8 cellular contexts compared by ENCODE assay signal in genomic region chr14:76961631-76962302, GRCh38.
DNase-seq lines count a peak whose midpoint lies in the region; ATAC-seq and TF ChIP-seq lines count a peak whose summit lies in the region.

No MANE protein-coding gene starts in this region.

- no peaks in the 10 kb centered on the region for H3K9me3 ChIP-seq in AG04450 (ENCODE audit: control insufficient read depth, insufficient read depth, low read length)
- H3K9me3 ChIP-seq in endodermal cell (ENCODE audit: control insufficient read depth, low read length) = no peaks in the 10 kb centered on the region
- H3K9me3 ChIP-seq in mononuclear cell (ENCODE audit: low read depth, low read length) = no peaks in the 10 kb centered on the region

- no peaks in the 10 kb centered on the region for H3K36me3 ChIP-seq in endodermal cell (ENCODE audit: control insufficient read depth, insufficient read depth, low read length)

- peaks cover 50% of the 10 kb centered on the region for H3K4me1 Mint-ChIP-seq in endodermal cell

- TF ChIP-seq CTCF in AG04450 (IDR thresholded peaks at IDR 0.05; ENCODE audit: low read depth, low read length) = no peak
- TF ChIP-seq CTCF in endodermal cell (conservative IDR thresholded peaks at IDR 0.05) = no peak

- peaks cover 10% of the 10 kb centered on the region for H3K27me3 Mint-ChIP-seq in endodermal cell (ENCODE audit: insufficient read depth)

- ATAC-seq in GM18861 (IDR thresholded peaks at IDR 0.05; ENCODE audit: unreplicated experiment) = peak; percentile 76
- peak; percentile 71 for ATAC-seq in HG03064 (IDR thresholded peaks at IDR 0.05; ENCODE audit: low read depth, unreplicated experiment)

- H3K4me3 ChIP-seq in AG04450 (ENCODE audit: low read depth, low read length) (peak overlapping the region; percentile 50), endodermal cell (ENCODE audit: low read length) (peak overlapping the region; percentile 65), mononuclear cell (ENCODE audit: low read length) (peak overlapping the region; percentile 24)

- H3K9ac ChIP-seq in endodermal cell (ENCODE audit: extremely low read depth, low read length, poor library complexity, severe bottlenecking) = no peak overlapping the region

- H3K27ac ChIP-seq in AG04450 (ENCODE audit: low read depth, low read length) = peak overlapping the region; percentile 97
- H3K27ac ChIP-seq in endodermal cell (ENCODE audit: low read depth, low read length) = peak overlapping the region; percentile 50

- POLR2A ChIA-PET in AG04450 (lab: Yijun Ruan, JAX) = interaction anchor here (0.6 to 1.8 kb wide), 15 partner anchors 8 to 98 kb away, joined by 3 to 18 read pairs (median 4); no protein-coding TSS in a partner anchor

- CTCF ChIA-PET in AG04450 (lab: Charles Lee) = interaction anchor here (0.6 to 3.1 kb wide), 10 partner anchors 14 to 109 kb away, joined by 3 to 16 read pairs (median 4); no protein-coding TSS in a partner anchor

- DNase-seq in AG04450 (ENCODE audit: low read depth, low spot score) (peak; percentile 89), NK-92 (lab: John Stamatoyannopoulos, UW; ENCODE audit: unreplicated experiment) (peak; percentile 69), endodermal cell (peak; percentile 99)
- DNase-seq in activated CD8-positive, alpha-beta memory T cell treated with anti-CD3 and anti-CD28 coated beads, Interleukin-2, amount 50 U/mL, for 1 hour (ENCODE audit: extremely low read depth) = peak; percentile 95
- peak; percentile 87 to 92 for DNase-seq in stimulated activated CD8-positive, alpha-beta memory T cell treated with anti-CD3 and anti-CD28 coated beads, Interleukin-2, amount 100 ng/mL, for 1 hour (ENCODE audit: low read depth in 2 of 2)

- H3K9me3 Mint-ChIP-seq in endodermal cell = no peaks in the 10 kb centered on the region

- H3K4me1 ChIP-seq in endodermal cell (ENCODE audit: control insufficient read depth, insufficient read depth, low read length) (peaks cover 11% of the 10 kb centered on the region), mononuclear cell (ENCODE audit: insufficient read depth, low read length) (peaks cover 69% of the 10 kb centered on the region)

- 0 to 5% methylated on average over 4 to 24 of the region's 24 CpGs for WGBS in endodermal cell (ENCODE audit: insufficient coverage in 1 of 2, insufficient read length in 1 of 2), 2 experiments

- no peaks in the 10 kb centered on the region for H3K36me3 Mint-ChIP-seq in endodermal cell (ENCODE audit: low read depth)

- H3K27me3 ChIP-seq in AG04450 (ENCODE audit: control insufficient read depth, insufficient read depth, low read length) (no peaks in the 10 kb centered on the region), endodermal cell (ENCODE audit: control insufficient read depth, insufficient read depth, low read length, poor library complexity, severe bottlenecking) (peaks cover 15% of the 10 kb centered on the region), mononuclear cell (ENCODE audit: insufficient read depth, low read length) (no peaks in the 10 kb centered on the region)

- H3K27ac Mint-ChIP-seq in endodermal cell = peak overlapping the region; percentile 98

- peak overlapping the region; percentile 50 for H3K4me3 Mint-ChIP-seq in endodermal cell

Comparison
In these comparisons a context has a peak if more than half of its experiments do, and no peak if none do; other contexts are left out.
1. Peak in every context shown above with its lines: DNase-seq, ATAC-seq, H3K4me3 ChIP-seq and H3K27ac ChIP-seq.